11 cellular contexts compared by ENCODE assay signal in genomic region chr1:51534447-51534846, GRCh38. TPM values are rescaled to one million over a fixed set of nuclear protein-coding genes. Genes with fewer than 3 reads are reported as not detected.
DNase-seq lines count a peak whose midpoint lies in the region; ATAC-seq lines count a peak whose summit lies in the region.
"Had no signal": no experiment of that assay in that cellular context is flagged by ENCODE, and none has a peak within 500 bp of the region (broad histone marks: within the 10 kb centered on the region; RNA-seq: fewer than 3 reads in every experiment).

No MANE protein-coding gene starts in this region.

- no peaks in the 10 kb centered on the region for H3K9me3 Mint-ChIP-seq in activated CD8-positive, alpha-beta memory T cell treated with anti-CD3 and anti-CD28 coated beads, Interleukin-2, amount 10 ng/mL, durations not matched to agents 7 days and 5 days (ENCODE audit: low read depth)
- H3K9me3 Mint-ChIP-seq in stimulated activated memory B cell treated with anti-CD40 and anti-IgM and Interleukin-4, amounts not matched to agents 10 μg/mL and 1 μg/mL and 100 μg/mL, for 72 hours = no peaks in the 10 kb centered on the region
- H3K9me3 Mint-ChIP-seq: T-helper 2 cell treated with Interferon-gamma antibody and Interleukin-4, amounts not matched to agents 5 μg/mL and 100 μg/mL, for 36 hours had no signal

- H3K27me3 Mint-ChIP-seq in activated CD8-positive, alpha-beta memory T cell treated with anti-CD3 and anti-CD28 coated beads, Interleukin-2, amount 10 ng/mL, durations not matched to agents 7 days and 5 days = no peaks in the 10 kb centered on the region
- H3K27me3 Mint-ChIP-seq in stimulated activated memory B cell treated with anti-CD40 and anti-IgM and Interleukin-4, amounts not matched to agents 10 μg/mL and 1 μg/mL and 100 μg/mL, for 72 hours = no peaks in the 10 kb centered on the region

- no peak overlapping the region for H3K4me2 ChIP-seq in Karpas-422 (ENCODE audit: low read depth, low read length, poor library complexity, severe bottlenecking)

- no peaks in the 10 kb centered on the region for H4K20me1 ChIP-seq in Karpas-422 (ENCODE audit: insufficient read depth, low read depth, low read length)

- no peaks in the 10 kb centered on the region for H3K9me3 ChIP-seq in Karpas-422 (ENCODE audit: low read length)
- H3K9me3 ChIP-seq: lower lobe of right lung had no signal

- H3K27ac Mint-ChIP-seq in activated CD8-positive, alpha-beta memory T cell treated with anti-CD3 and anti-CD28 coated beads, Interleukin-2, amount 10 ng/mL, durations not matched to agents 7 days and 5 days = no peak overlapping the region
- peak overlapping the region; percentile 55 for H3K27ac Mint-ChIP-seq in stimulated activated memory B cell treated with anti-CD40 and anti-IgM and Interleukin-4, amounts not matched to agents 10 μg/mL and 1 μg/mL and 100 μg/mL, for 72 hours
- H3K27ac Mint-ChIP-seq: T-helper 2 cell treated with Interferon-gamma antibody and Interleukin-4, amounts not matched to agents 5 μg/mL and 100 μg/mL, for 36 hours had no signal

- peaks cover 14% of the 10 kb centered on the region for H3K4me1 Mint-ChIP-seq in activated CD8-positive, alpha-beta memory T cell treated with anti-CD3 and anti-CD28 coated beads, Interleukin-2, amount 10 ng/mL, durations not matched to agents 7 days and 5 days
- H3K4me1 Mint-ChIP-seq in stimulated activated memory B cell treated with anti-CD40 and anti-IgM and Interleukin-4, amounts not matched to agents 10 μg/mL and 1 μg/mL and 100 μg/mL, for 72 hours = peaks cover 9% of the 10 kb centered on the region

- H3K79me2 ChIP-seq in Karpas-422 (ENCODE audit: low read length) = no peaks in the 10 kb centered on the region

- peak; percentile 51 for DNase-seq in activated CD8-positive, alpha-beta memory T cell treated with anti-CD3 and anti-CD28 coated beads, Interleukin-2, amount 10 ng/mL, durations not matched to agents 7 days and 5 days
- DNase-seq in activated CD8-positive, alpha-beta memory T cell treated with anti-CD3 and anti-CD28 coated beads, Interleukin-2, amount 50 U/mL, for 4 hours = no peak
- DNase-seq in Karpas-422 = no peak
- DNase-seq in NOMO-1 treated with DMSO at 0.1 percent for 48 hours (lab: John Stamatoyannopoulos, UW; ENCODE audit: unreplicated experiment) = no peak
- DNase-seq in iPS-NIHi11 (ENCODE audit: low spot score) = no peak
- no peak for DNase-seq in NCI-H1436 (lab: John Stamatoyannopoulos, UW)
- DNase-seq: lower lobe of right lung had no signal

- H3K27ac ChIP-seq in Karpas-422 (ENCODE audit: low read length) (no peak overlapping the region; the same call in 1 of the 2 replicates), cingulate gyrus (ENCODE audit: low read depth, low read length) (peak overlapping the region; percentile 87)
- H3K27ac ChIP-seq: coronary artery, lower lobe of right lung had no signal

- H3K4me1 ChIP-seq in Karpas-422 (ENCODE audit: low read length) = peaks cover 22% of the 10 kb centered on the region
- H3K4me1 ChIP-seq: lower lobe of right lung had no signal

- no peak overlapping the region for H3K4me3 ChIP-seq in Karpas-422 (ENCODE audit: low read length)
- H3K4me3 ChIP-seq: coronary artery, lower lobe of right lung had no signal

- H2AFZ ChIP-seq in Karpas-422 (ENCODE audit: low read length) = peak overlapping the region; percentile 6; the same call in 1 of the 2 replicates

- H3K9ac ChIP-seq in Karpas-422 (ENCODE audit: low read length) = no peak overlapping the region

- no peaks in the 10 kb centered on the region for H3K9me2 ChIP-seq in Karpas-422 (replicated peaks; ENCODE audit: insufficient read depth, low read length)

- peak; percentile 78 for ATAC-seq in activated CD8-positive, alpha-beta memory T cell treated with anti-CD3 and anti-CD28 coated beads, Interleukin-2, amount 10 ng/mL, durations not matched to agents 7 days and 5 days
- ATAC-seq in stimulated activated memory B cell treated with anti-CD40 and anti-IgM and Interleukin-4, amounts not matched to agents 10 μg/mL and 1 μg/mL and 100 μg/mL, for 72 hours = peak; percentile 64

- H3K27me3 ChIP-seq in Karpas-422 (ENCODE audit: low read length) = no peaks in the 10 kb centered on the region

- H3K4me3 Mint-ChIP-seq in activated CD8-positive, alpha-beta memory T cell treated with anti-CD3 and anti-CD28 coated beads, Interleukin-2, amount 10 ng/mL, durations not matched to agents 7 days and 5 days = no peak overlapping the region
- H3K4me3 Mint-ChIP-seq in stimulated activated memory B cell treated with anti-CD40 and anti-IgM and Interleukin-4, amounts not matched to agents 10 μg/mL and 1 μg/mL and 100 μg/mL, for 72 hours = no peak overlapping the region
- H3K4me3 Mint-ChIP-seq: T-helper 2 cell treated with Interferon-gamma antibody and Interleukin-4, amounts not matched to agents 5 μg/mL and 100 μg/mL, for 36 hours had no signal

- CTCF ChIA-PET in activated CD8-positive, alpha-beta memory T cell treated with anti-CD3 and anti-CD28 coated beads, Interleukin-2, amount 10 ng/mL, durations not matched to agents 7 days and 5 days (lab: Charles Lee) = interaction anchor here (0.8 to 2.2 kb wide), 3 partner anchors 11 to 179 kb away, joined by 3 to 6 read pairs (median 4); no protein-coding TSS in a partner anchor

- no peaks in the 10 kb centered on the region for H3K36me3 Mint-ChIP-seq in activated CD8-positive, alpha-beta memory T cell treated with anti-CD3 and anti-CD28 coated beads, Interleukin-2, amount 10 ng/mL, durations not matched to agents 7 days and 5 days
- no peaks in the 10 kb centered on the region for H3K36me3 Mint-ChIP-seq in stimulated activated memory B cell treated with anti-CD40 and anti-IgM and Interleukin-4, amounts not matched to agents 10 μg/mL and 1 μg/mL and 100 μg/mL, for 72 hours

- H3K36me3 ChIP-seq in Karpas-422 (ENCODE audit: insufficient read depth, low read length) = no peaks in the 10 kb centered on the region
- H3K36me3 ChIP-seq: lower lobe of right lung had no signal

RNA-seq across cellular contexts. Expression of gene EPS15, which starts 15.4 kb away (rescaled TPM):
- total RNA-seq in activated CD8-positive, alpha-beta memory T cell treated with anti-CD3 and anti-CD28 coated beads, Interleukin-2, amount 10 ng/mL, durations not matched to agents 7 days and 5 days = 10 to 100 TPM; 71.6 to 80.0 TPM
- 70.3 and 116 TPM in 2 replicates for total RNA-seq in Karpas-422 (2014; rRNA removed; shearing (Covaris generic); ENCODE audit: low replicate concordance)
